ENCODE assay signal across 8 cellular contexts in genomic region chr3:143712522-143712921, GRCh38.
"Had no signal": no experiment of that assay in that cellular context is flagged by ENCODE, and none has a peak within 500 bp of the region (broad histone marks: within the 10 kb centered on the region; RNA-seq: fewer than 3 reads in every experiment).

No MANE protein-coding gene starts in this region.

- H3K4me2 ChIP-seq: KMS-11 had no signal

- DNase-seq: IMR-90, KBM-7, KG1 had no signal

- ATAC-seq: HepG2, K562 had no signal

- H3K9ac ChIP-seq: KMS-11 had no signal

- H3K9me3 Mint-ChIP-seq: IgD-negative memory B cell had no signal

- H3K4me3 ChIP-seq: K562 had no signal

- H3K27ac ChIP-seq: HL-60, KMS-11 had no signal

- H3K4me3 Mint-ChIP-seq: IgD-negative memory B cell had no signal

- H3K27ac Mint-ChIP-seq: IgD-negative memory B cell had no signal
